ENCODE assay signal across 20 cellular contexts in genomic region chr22:42623756-42624446, GRCh38. TPM values are rescaled to one million over a fixed set of nuclear protein-coding genes. Genes with fewer than 3 reads are reported as not detected.
DNase-seq lines count a peak whose midpoint lies in the region; ATAC-seq, FAIRE-seq and TF ChIP-seq lines count a peak whose summit lies in the region.
"Had no signal": no experiment of that assay in that cellular context is flagged by ENCODE, and none has a peak within 500 bp of the region (broad histone marks: within the 10 kb centered on the region; RNA-seq: fewer than 3 reads in every experiment).

No MANE protein-coding gene starts in this region.

- peak overlapping the region; percentile 26; the same call in 1 of the 2 replicates for H3K4me2 ChIP-seq in OCI-LY1 (ENCODE audit: low read length)

- H3K4me3 ChIP-seq in OCI-LY1 (ENCODE audit: low read depth, low read length, poor library complexity, severe bottlenecking) (no peak overlapping the region), esophagus squamous epithelium (peak overlapping the region in 1 of 4 donors; percentile 4), small intestine (ENCODE audit: low read depth in 1 of 2, low read length in 2 of 2) (no peak overlapping the region), WERI-Rb-1 (ENCODE audit: low read depth, low read length) (no peak overlapping the region)
- H3K4me3 ChIP-seq: left lung had no signal

- no peaks in the 10 kb centered on the region for H3K9me3 ChIP-seq in OCI-LY1 (ENCODE audit: low read length)
- H3K9me3 ChIP-seq in esophagus squamous epithelium = no peaks in the 10 kb centered on the region
- no peaks in the 10 kb centered on the region for H3K9me3 ChIP-seq in small intestine (ENCODE audit: control insufficient read depth, low read depth)
- H3K9me3 ChIP-seq in WERI-Rb-1 (ENCODE audit: severe bottlenecking) = no peaks in the 10 kb centered on the region
- H3K9me3 ChIP-seq: left lung had no signal

- H3F3A ChIP-seq in OCI-LY1 (ENCODE audit: insufficient read depth, low read length) = no peaks in the 10 kb centered on the region

- H2AFZ ChIP-seq in OCI-LY1 (ENCODE audit: low read length) = no peak overlapping the region

- H4K20me1 ChIP-seq in OCI-LY1 (ENCODE audit: insufficient read depth, low read length) = no peaks in the 10 kb centered on the region

- WGBS in esophagus squamous epithelium, 2 donors = 56 to 73% methylated on average over 15 to 26 of the region's 29 CpGs
- WGBS in small intestine, 3 donors = 70 to 74% (median 71%) methylated on average over 29 of the region's 29 CpGs

- intact Hi-C loops in esophagus squamous epithelium (cut with DNase I) = no loop called here

- ATAC-seq in GM21529 (IDR thresholded peaks at IDR 0.05; ENCODE audit: unreplicated experiment) = peak; percentile 16
- ATAC-seq: left lung had no signal

- H3K27ac ChIP-seq in OCI-LY1 (ENCODE audit: low read depth, low read length, poor library complexity, severe bottlenecking) (peak overlapping the region; percentile 76), esophagus squamous epithelium (peak overlapping the region in 3 of 4 donors; percentile 23 to 57 (median 55)), small intestine (ENCODE audit: low read depth in 1 of 2, low read length in 1 of 2) (peak overlapping the region; percentile 2 to 12), WERI-Rb-1 (no peak overlapping the region)

- CTCF ChIA-PET in GM10248 (lab: Yijun Ruan, JAX) = interaction anchor here (1.2 to 5.7 kb wide), 6 partner anchors 16 to 466 kb away, joined by 3 to 61 read pairs (median 6); partner anchors contain the start of gene ATP5MGL

- no peak for DNase-seq in esophagus squamous epithelium (lab: John Stamatoyannopoulos, UW)
- DNase-seq in small intestine = no peak
- DNase-seq in WERI-Rb-1 = no peak
- no peak for DNase-seq in NOMO-1 treated with DMSO at 0.1 percent for 48 hours (lab: John Stamatoyannopoulos, UW; ENCODE audit: unreplicated experiment)
- DNase-seq in NCI-H1694 treated with DMSO at 0.1 percent for 48 hours (lab: John Stamatoyannopoulos, UW) = no peak
- no peak for DNase-seq in GM10248 (ENCODE audit: extremely low spot score)
- DNase-seq: activated CD8-positive, alpha-beta memory T cell treated with anti-CD3 and anti-CD28 coated beads, Interleukin-2, amount 50 U/mL, for 4 hours; activated gamma-delta T cell; aorta; foreskin fibroblast; H7; NCI-H146; NCI-H446; nucleus accumbens; SIG-M5; stimulated activated CD4-positive, alpha-beta T cell treated with anti-CD3 and anti-CD28 coated beads, Interleukin-4, amount 100 ng/mL, for 1 hour had no signal

- POLR2A ChIA-PET in GM10248 (lab: Yijun Ruan, JAX) = interaction anchor here (0.5 to 2.3 kb wide), 3 partner anchors 9 to 1767 kb away, joined by 3 to 11 read pairs (median 3); partner anchors contain the start of genes POLDIP3 and XPNPEP3

- no peak for FAIRE-seq in small intestine (lab: Jason Lieb, UNC)

- no peaks in the 10 kb centered on the region for H3K9me2 ChIP-seq in OCI-LY1 (ENCODE audit: low read depth, low read length)

- H3K4me1 ChIP-seq in OCI-LY1 (ENCODE audit: insufficient read depth, low read length, severe bottlenecking) (peaks cover 20% of the 10 kb centered on the region), esophagus squamous epithelium (peaks cover 22 to 50% (median 27%) of the 10 kb centered on the region in 3 donors), small intestine (ENCODE audit: control insufficient read depth in 2 of 2, insufficient read depth in 1 of 2, low read depth in 1 of 2, low read length in 1 of 2) (no peaks in the 10 kb centered on the region)

- TF ChIP-seq POLR2A in esophagus squamous epithelium (IDR thresholded peaks at IDR 0.05) = no peak

- H3K27me3 ChIP-seq in OCI-LY1 (ENCODE audit: insufficient read depth, low read length) (no peaks in the 10 kb centered on the region), esophagus squamous epithelium (no peaks in the 10 kb centered on the region), small intestine (ENCODE audit: control insufficient read depth in 2 of 2, insufficient read depth in 2 of 2, low read length in 2 of 2) (no peaks in the 10 kb centered on the region), WERI-Rb-1 (ENCODE audit: insufficient read depth, low read depth, severe bottlenecking) (no peaks in the 10 kb centered on the region)
- H3K27me3 ChIP-seq: left lung had no signal

- TF ChIP-seq CTCF in OCI-LY1 (IDR thresholded peaks at IDR 0.05; ENCODE audit: low read length) (no peak), esophagus squamous epithelium (IDR thresholded peaks at IDR 0.05) (no peak), WERI-Rb-1 (IDR thresholded peaks at IDR 0.05; ENCODE audit: low read depth, low read length) (no peak), GM10248 (IDR thresholded peaks at IDR 0.05; ENCODE audit: control extremely low read depth, extremely low read depth, low read depth, missing control alignments) (no peak)

- H3K36me3 ChIP-seq in OCI-LY1 (ENCODE audit: insufficient read depth, low read length) = peaks cover 36% of the 10 kb centered on the region
- H3K36me3 ChIP-seq in esophagus squamous epithelium = peaks cover 39 to 81% (median 52%) of the 10 kb centered on the region in 3 donors
- H3K36me3 ChIP-seq in small intestine (ENCODE audit: control insufficient read depth in 2 of 2, insufficient read depth in 2 of 2, low read length in 2 of 2) = peaks cover 11 to 17% of the 10 kb centered on the region in 2 donors
- peaks cover 37% of the 10 kb centered on the region for H3K36me3 ChIP-seq in WERI-Rb-1

- no peaks in the 10 kb centered on the region for H3K79me2 ChIP-seq in OCI-LY1 (ENCODE audit: insufficient read depth, low read length)

- no peak overlapping the region for H3K9ac ChIP-seq in OCI-LY1 (ENCODE audit: low read length)

RNA-seq across cellular contexts. Expression of gene POLDIP3, which starts 9.2 kb away (rescaled TPM):
- 10 to 100 TPM; 23.3 to 33.0 (median 28.0) TPM for total RNA-seq in esophagus squamous epithelium
- polyA plus RNA-seq in small intestine = 10 to 100 TPM; 23.5 to 37.4 (median 27.3) TPM

RNA-seq across cellular contexts. Expression of gene ATP5MGL, which starts 16.5 kb away (rescaled TPM):
- total RNA-seq in esophagus squamous epithelium = under 1 TPM in 1 of 4 donors, not detected in 3; 0.76 TPM
- polyA plus RNA-seq in small intestine = under 1 TPM in 1 of 3 donors, not detected in 2; 0.10 TPM
- total RNA-seq: HT-29 had no signal
- polyA plus RNA-seq: aorta had no signal

RNA-seq across cellular contexts. Expression of gene CYB5R3, which starts 25.3 kb away (rescaled TPM):
- total RNA-seq in esophagus squamous epithelium = 10 to 100 TPM; 49.5 to 81.6 (median 71.7) TPM
- 100 to 1,000 TPM in 2 of 3 donors, 10 to 100 TPM in 1; 70.0 to 136 (median 101) TPM for polyA plus RNA-seq in small intestine
